ENCODE assay signal across 8 cellular contexts in genomic region chr12:56634242-56634836, GRCh38. TPM values are rescaled to one million over a fixed set of nuclear protein-coding genes. Genes with fewer than 3 reads are reported as not detected.
A peak's percentile ranks its signal among the peaks of the same experiment; 100 is the strongest.
DNase-seq lines count a peak whose midpoint lies in the region; ATAC-seq and TF ChIP-seq lines count a peak whose summit lies in the region.

No MANE protein-coding gene starts in this region.

- H3K4me3 ChIP-seq in GM06990 (replicated peaks; ENCODE audit: low read depth, low read length) = peak overlapping the region; percentile 86

- POLR2A ChIA-PET in activated CD8-positive, alpha-beta T cell treated with anti-CD3 and anti-CD28 coated beads for 36 hours (lab: Charles Lee) = interaction anchor here (0.9 to 9.6 kb wide), 9 partner anchors 12 to 445 kb away, joined by 3 to 95 read pairs (median 4); partner anchors contain the start of genes ATP5F1B, NACA, PTGES3 and STAT2

- H3K4me1 Mint-ChIP-seq in activated CD8-positive, alpha-beta T cell treated with anti-CD3 and anti-CD28 coated beads for 36 hours (ENCODE audit: low read depth) = peaks cover 66% of the 10 kb centered on the region
- peaks cover 62% of the 10 kb centered on the region for H3K4me1 Mint-ChIP-seq in nephron

- H3K4me3 Mint-ChIP-seq in activated CD8-positive, alpha-beta T cell treated with anti-CD3 and anti-CD28 coated beads for 36 hours = peak overlapping the region; percentile 91
- H3K4me3 Mint-ChIP-seq in nephron = peak overlapping the region; percentile 88 to 99 (median 96)

- no peaks in the 10 kb centered on the region for H3K27me3 Mint-ChIP-seq in activated CD8-positive, alpha-beta T cell treated with anti-CD3 and anti-CD28 coated beads for 36 hours
- no peaks in the 10 kb centered on the region for H3K27me3 Mint-ChIP-seq in nephron (ENCODE audit: low read depth)

- H3K27me3 ChIP-seq in GM06990 (replicated peaks; ENCODE audit: control insufficient read depth, insufficient read depth, low read length) = no peaks in the 10 kb centered on the region

- H3K36me3 ChIP-seq in GM06990 (ENCODE audit: control insufficient read depth, insufficient read depth, low read length) = peaks cover 4% of the 10 kb centered on the region

- peak overlapping the region; percentile 81 for H3K27ac Mint-ChIP-seq in activated CD8-positive, alpha-beta T cell treated with anti-CD3 and anti-CD28 coated beads for 36 hours
- peak overlapping the region; percentile 95 to 98 (median 98) for H3K27ac Mint-ChIP-seq in nephron

- no peaks in the 10 kb centered on the region for H3K9me3 Mint-ChIP-seq in activated CD8-positive, alpha-beta T cell treated with anti-CD3 and anti-CD28 coated beads for 36 hours
- no peaks in the 10 kb centered on the region for H3K9me3 Mint-ChIP-seq in nephron

- H3K36me3 Mint-ChIP-seq in activated CD8-positive, alpha-beta T cell treated with anti-CD3 and anti-CD28 coated beads for 36 hours (ENCODE audit: low read depth) = peaks cover 22% of the 10 kb centered on the region
- H3K36me3 Mint-ChIP-seq in nephron (ENCODE audit: low read depth) = peaks cover 25% of the 10 kb centered on the region

- DNase-seq in GM06990 (ENCODE audit: extremely low read depth, insufficient read length) = peak; percentile 41
- peak; percentile 58 for DNase-seq in NCI-H1105 treated with DMSO at 0.1 percent for 48 hours (lab: John Stamatoyannopoulos, UW)
- peak; percentile 50 for DNase-seq in activated CD8-positive, alpha-beta T cell treated with anti-CD3 and anti-CD28 coated beads for 36 hours
- DNase-seq in cortex of kidney (lab: John Stamatoyannopoulos, UW) = no peak
- no peak for DNase-seq in NCI-H1694 treated with DMSO at 0.1 percent for 48 hours (lab: John Stamatoyannopoulos, UW)

- TF ChIP-seq CTCF in GM06990 (IDR thresholded peaks at IDR 0.05; ENCODE audit: insufficient read depth, low read length, poor library complexity, severe bottlenecking) (no peak), nephron (IDR thresholded peaks at IDR 0.05; ENCODE audit: unreplicated experiment in 3 of 3) (no peak)
- TF ChIP-seq CTCF in activated CD8-positive, alpha-beta T cell treated with anti-CD3 and anti-CD28 coated beads for 36 hours (IDR thresholded peaks at IDR 0.05) = no peak

- ATAC-seq in activated CD8-positive, alpha-beta T cell treated with anti-CD3 and anti-CD28 coated beads for 36 hours = no peak
- ATAC-seq in esophagus mucosa = peak; percentile 34
- no peak for ATAC-seq in GM18907 (IDR thresholded peaks at IDR 0.05; ENCODE audit: unreplicated experiment)

- intact Hi-C loops in activated CD8-positive, alpha-beta T cell treated with anti-CD3 and anti-CD28 coated beads for 36 hours (cut with micrococcal nuclease) = loop anchor here (10.0 kb wide), 1 partner anchor 360 kb away; a partner anchor contains a TSS

- CTCF ChIA-PET in activated CD8-positive, alpha-beta T cell treated with anti-CD3 and anti-CD28 coated beads for 36 hours (lab: Charles Lee) = interaction anchor here (1.1 to 3.7 kb wide), 7 partner anchors 10 to 120 kb away, joined by 3 to 27 read pairs (median 4); no protein-coding TSS in a partner anchor

RNA-seq across cellular contexts. Expression of gene BAZ2A, which starts 4.2 kb away (rescaled TPM):
- total RNA-seq in activated CD8-positive, alpha-beta T cell treated with anti-CD3 and anti-CD28 coated beads for 36 hours = 10 to 100 TPM; 80.1 to 89.3 TPM
- total RNA-seq in esophagus mucosa = 49.9 TPM

RNA-seq across cellular contexts. Expression of gene ATP5F1B, which starts 11.4 kb away (rescaled TPM):
- total RNA-seq in activated CD8-positive, alpha-beta T cell treated with anti-CD3 and anti-CD28 coated beads for 36 hours = 100 to 1,000 TPM; 859 to 869 TPM
- total RNA-seq in esophagus mucosa = 674 TPM

RNA-seq across cellular contexts. Expression of gene PTGES3, which starts 53.7 kb away (rescaled TPM):
- total RNA-seq in activated CD8-positive, alpha-beta T cell treated with anti-CD3 and anti-CD28 coated beads for 36 hours = 100 to 1,000 TPM; 381 to 406 TPM
- 153 TPM for total RNA-seq in esophagus mucosa

Comparison
In these comparisons a context has a peak if more than half of its experiments do, and no peak if none do; other contexts are left out.
1. DNase-seq: peak in GM06990 (single experiment), NCI-H1105 treated with DMSO at 0.1 percent for 48 hours (single experiment) and activated CD8-positive, alpha-beta T cell treated with anti-CD3 and anti-CD28 coated beads for 36 hours (single experiment); none in cortex of kidney (single experiment) and NCI-H1694 treated with DMSO at 0.1 percent for 48 hours (single experiment).